ENCODE assay signal across 28 cellular contexts in the genomic region with DNA sequence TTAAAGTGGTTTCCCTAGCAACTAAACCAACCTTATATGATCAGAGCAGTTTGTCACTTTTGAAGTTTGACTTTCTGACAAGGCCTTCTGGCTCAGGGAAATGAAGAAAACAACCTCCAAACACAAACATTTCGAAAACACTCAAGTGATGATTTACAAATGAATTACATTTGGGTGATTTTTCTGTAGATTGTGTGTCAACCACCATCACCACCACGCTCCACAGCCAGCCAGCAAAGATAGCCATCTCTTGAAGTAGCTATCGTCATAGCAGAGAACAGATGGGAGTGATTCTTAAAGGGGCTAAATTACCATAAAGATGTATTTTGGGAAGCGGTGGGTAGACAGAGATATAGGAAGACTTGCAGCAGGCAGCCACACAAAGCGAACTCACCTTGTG. TPM values are rescaled to one million over a fixed set of nuclear protein-coding genes. Genes with fewer than 3 reads are reported as not detected.
"Had no signal": no experiment of that assay in that cellular context is flagged by ENCODE, and none has a peak within 500 bp of the region (broad histone marks: within the 10 kb centered on the region; RNA-seq: fewer than 3 reads in every experiment).

No MANE protein-coding gene starts in this region.

- H3K4me3 ChIP-seq: breast epithelium, heart left ventricle, psoas muscle, sigmoid colon, thyroid gland had no signal

- H2AFZ ChIP-seq: parathyroid adenoma had no signal

- H3K4me1 ChIP-seq: breast epithelium, parathyroid adenoma, sigmoid colon, thyroid gland had no signal

- H3K9ac ChIP-seq: parathyroid adenoma had no signal

- H3K27ac ChIP-seq: breast epithelium, heart left ventricle, parathyroid adenoma, psoas muscle, sigmoid colon, thyroid gland had no signal

- ATAC-seq: esophagus mucosa; heart left ventricle; naive thymus-derived CD4-positive, alpha-beta T cell; psoas muscle; stimulated activated memory B cell treated with anti-CD40 and anti-IgM and Interleukin-4, amounts not matched to agents 10 μg/mL and 1 μg/mL and 100 μg/mL, for 72 hours; stimulated activated naive CD8-positive, alpha-beta T cell treated with anti-CD3 and anti-CD28 coated beads, Interleukin-15, amount 100 ng/mL, for 72 hours had no signal

- H3K9me3 ChIP-seq: breast epithelium, heart left ventricle, psoas muscle, sigmoid colon, thyroid gland had no signal

- H3K27me3 ChIP-seq: breast epithelium, heart left ventricle, sigmoid colon, thyroid gland had no signal

- DNase-seq: activated CD4-positive, alpha-beta memory T cell treated with anti-CD3 and anti-CD28 coated beads, Interleukin-2, amount 10 ng/mL, durations not matched to agents 7 days and 5 days; activated CD4-positive, alpha-beta T cell treated with anti-CD3 and anti-CD28 coated beads, Interleukin-2, amount 10 ng/mL, durations not matched to agents 24 days and 14 days; activated CD4-positive, CD25-positive, alpha-beta regulatory T cell treated with anti-CD3 and anti-CD28 coated beads, Interleukin-2, amount 50 U/mL, for 72 hours; activated CD8-positive, alpha-beta memory T cell treated with anti-CD3 and anti-CD28 coated beads, Interleukin-2, amount 50 U/mL, for 48 hours; activated gamma-delta T cell treated with Interleukin-2 at 50 U/mL for 16 hours; activated naive CD4-positive, alpha-beta T cell treated with anti-CD3 and anti-CD28 coated beads, Interleukin-2, amount 50 U/mL, for 16 hours; activated T-cell treated with anti-CD3 and anti-CD28 coated beads, Interleukin-2, amount 50 U/mL, for 24 hours; central memory CD4-positive, alpha-beta T cell; endodermal cell; foreskin fibroblast; heart left ventricle; hypothalamus; immature natural killer cell; midbrain; naive thymus-derived CD4-positive, alpha-beta T cell; nucleus accumbens; psoas muscle; sigmoid colon; small intestine; stimulated activated CD4-positive, alpha-beta T cell treated with anti-CD3 and anti-CD28 coated beads, Interleukin-4, amount 100 ng/mL, for 24 hours; stimulated activated naive CD8-positive, alpha-beta T cell treated with anti-CD3 and anti-CD28 coated beads, Interleukin-15, amount 100 ng/mL, for 72 hours; substantia nigra; thyroid gland had no signal

- FAIRE-seq: small intestine had no signal

- H3K36me3 ChIP-seq: breast epithelium, sigmoid colon, thyroid gland had no signal

RNA-seq across cellular contexts. Expression of a gene that starts 16.4 kb away (rescaled TPM):
- polyA plus RNA-seq: immature natural killer cell; naive thymus-derived CD4-positive, alpha-beta T cell; neural cell had no signal
